In genomic region chr19:39765091-39766076, GRCh38 we compare ENCODE assay signal across 8 cellular contexts. TPM values are rescaled to one million over a fixed set of nuclear protein-coding genes. Genes with fewer than 3 reads are reported as not detected.
DNase-seq lines count a peak whose midpoint lies in the region; ATAC-seq and TF ChIP-seq lines count a peak whose summit lies in the region.

No MANE protein-coding gene starts in this region.

- no peaks in the 10 kb centered on the region for H3K4me1 ChIP-seq in NT2/D1 (ENCODE audit: insufficient read depth, insufficient read length)

- peak; percentile 24 for DNase-seq in AG08395 (ENCODE audit: low spot score)
- peak; percentile 35 for DNase-seq in NT2/D1 (ENCODE audit: low read depth, low spot score)
- DNase-seq in amniotic stem cell (lab: John Stamatoyannopoulos, UW) = peak; percentile 20
- DNase-seq in immature natural killer cell = peak; percentile 9 to 19 (median 11)
- DNase-seq in stimulated activated CD4-positive, alpha-beta T cell treated with anti-CD3 and anti-CD28 coated beads, Interleukin-4, amount 100 ng/mL, for 24 hours = peak; percentile 53

- H3K9me3 Mint-ChIP-seq in immature natural killer cell = peaks cover 0 to 5% (median under 1%) of the 10 kb centered on the region in 6 donors

- H3K4me3 Mint-ChIP-seq in immature natural killer cell = no peak overlapping the region

- peak; percentile 75 for TF ChIP-seq CTCF in GM12872 (IDR thresholded peaks at IDR 0.05; ENCODE audit: insufficient read depth, low read depth, low read length)

- ATAC-seq in HG03378 (IDR thresholded peaks at IDR 0.05; ENCODE audit: unreplicated experiment) (no peak), HG02623 (IDR thresholded peaks at IDR 0.05; ENCODE audit: unreplicated experiment) (no peak)

- H3K27ac Mint-ChIP-seq in immature natural killer cell = no peak overlapping the region

- H3K36me3 Mint-ChIP-seq in immature natural killer cell = no peaks in the 10 kb centered on the region

- H3K4me1 Mint-ChIP-seq in immature natural killer cell = no peaks in the 10 kb centered on the region

- H3K27me3 Mint-ChIP-seq in immature natural killer cell (ENCODE audit: low read depth in 3 of 3) = peaks cover 6 to 15% (median 6%) of the 10 kb centered on the region in 3 donors

- H3K9me3 ChIP-seq in NT2/D1 (ENCODE audit: insufficient read depth, low read length) = 0 out of 2 replicates have a peak, but pooled peaks cover 5% of the 10 kb centered on the region

- no peak overlapping the region for H3K4me3 ChIP-seq in NT2/D1 (ENCODE audit: insufficient read length, low read depth)

- no peak overlapping the region for H3K9ac ChIP-seq in NT2/D1 (ENCODE audit: insufficient read length, low read depth)

- H3K36me3 ChIP-seq in NT2/D1 (ENCODE audit: insufficient read depth, insufficient read length, low read length) = no peaks in the 10 kb centered on the region

- no peaks in the 10 kb centered on the region for H3K27me3 ChIP-seq in NT2/D1 (ENCODE audit: insufficient read depth, insufficient read length)

RNA-seq across cellular contexts. Expression of gene LEUTX, which starts 13.3 kb away (rescaled TPM):
- not detected for polyA plus RNA-seq in immature natural killer cell

RNA-seq across cellular contexts. Expression of gene CLC, which starts 27.6 kb away (rescaled TPM):
- 10 to 100 TPM in 1 of 3 donors, 1 to 10 TPM in 2; 2.4 to 12.8 (median 3.8) TPM for polyA plus RNA-seq in immature natural killer cell
